18 cellular contexts compared by ENCODE assay signal in genomic region chr18:9647496-9648323, GRCh38. TPM values are rescaled to one million over a fixed set of nuclear protein-coding genes. Genes with fewer than 3 reads are reported as not detected.
DNase-seq lines count a peak whose midpoint lies in the region; ATAC-seq, FAIRE-seq and TF ChIP-seq lines count a peak whose summit lies in the region.
"Had no signal": no experiment of that assay in that cellular context is flagged by ENCODE, and none has a peak within 500 bp of the region (broad histone marks: within the 10 kb centered on the region; RNA-seq: fewer than 3 reads in every experiment).

No MANE protein-coding gene starts in this region.

- H3K27me3 ChIP-seq in PC-3 (ENCODE audit: low read length), result no peaks in the 10 kb centered on the region
- no peaks in the 10 kb centered on the region for H3K27me3 ChIP-seq in H1 (replicated peaks in 1 of 4; ENCODE audit: control insufficient read depth in 3 of 4, extremely low read depth in 1 of 4, insufficient read depth in 3 of 4, low read length in 3 of 4)
- H3K27me3 ChIP-seq: BLaER1, heart left ventricle had no signal

- H3K23me2 ChIP-seq in H1 (ENCODE audit: low read depth, low read length), result no peaks in the 10 kb centered on the region

- H3K79me2 ChIP-seq in PC-3 (ENCODE audit: low read length), result no peaks in the 10 kb centered on the region
- H3K79me2 ChIP-seq in H1 (ENCODE audit: control insufficient read depth in 1 of 2, insufficient read depth in 2 of 2, low read length in 2 of 2), result no peaks in the 10 kb centered on the region

- H3K4me1 ChIP-seq in PC-3 (ENCODE audit: insufficient read depth, low read length), result peaks cover 43% of the 10 kb centered on the region
- H3K4me1 ChIP-seq in H1 (replicated peaks in 1 of 4; ENCODE audit: control insufficient read depth in 3 of 4, insufficient read depth in 4 of 4, low read length in 3 of 4), result peaks cover 0 to 5% (median 4%) of the 10 kb centered on the region in 4 experiments; a peak in 5 of 7 replicates
- H3K4me1 ChIP-seq: BLaER1 had no signal

- peak; percentile 9 for DNase-seq in Daoy (ENCODE audit: low read depth)
- peak; percentile 39 for DNase-seq in PC-3
- DNase-seq in H1 (ENCODE audit: low read depth in 1 of 2, low spot score in 2 of 2), result no peak
- DNase-seq in mesothelial cell of epicardium (ENCODE audit: low spot score in 2 of 2, unreplicated experiment in 2 of 2), result no peak
- DNase-seq in caudate nucleus (lab: John Stamatoyannopoulos, UW), result no peak
- DNase-seq in natural killer cell treated with Interleukin-12 subunit alpha and Interleukin-12 subunit beta and Interleukin-15 and Interleukin-18, amount 100 ng/mL, for 72 hours (ENCODE audit: low spot score), result no peak
- DNase-seq: activated CD4-positive, alpha-beta T cell treated with anti-CD3 and anti-CD28 coated beads for 48 hours; activated T-cell treated with anti-CD3 and anti-CD28 coated beads, Interleukin-2, amount 50 U/mL, for 24 hours; amygdala; heart left ventricle; left cardiac atrium; NCI-H1048; NCI-H2227 treated with DMSO at 0.1 percent for 48 hours; retina; stimulated activated CD4-positive, alpha-beta T cell treated with anti-CD3 and anti-CD28 coated beads, Interleukin-2, amount 100 ng/mL, for 48 hours had no signal

- ATAC-seq in PC-3 (no peak), HG03045 (IDR thresholded peaks at IDR 0.05; ENCODE audit: unreplicated experiment) (no peak), GM21381 (IDR thresholded peaks at IDR 0.05; ENCODE audit: unreplicated experiment) (no peak)
- ATAC-seq in natural killer cell treated with Interleukin-12 subunit alpha and Interleukin-12 subunit beta and Interleukin-15 and Interleukin-18, amount 100 ng/mL, for 72 hours, result no peak
- ATAC-seq: heart left ventricle, left cardiac atrium had no signal

- H2AK5ac ChIP-seq in H1 (ENCODE audit: low read depth, low read length), result no peak overlapping the region

- H3K79me1 ChIP-seq in H1 (ENCODE audit: low read depth, low read length), result no peaks in the 10 kb centered on the region

- H4K20me1 ChIP-seq in PC-3 (ENCODE audit: low read length), result no peaks in the 10 kb centered on the region
- H4K20me1 ChIP-seq in H1 (replicated peaks in 1 of 2; ENCODE audit: control insufficient read depth in 1 of 2, insufficient read depth in 2 of 2, low read length in 2 of 2), result no peaks in the 10 kb centered on the region
- H4K20me1 ChIP-seq: BLaER1 had no signal

- H3K4me3 Mint-ChIP-seq in mesothelial cell of epicardium, result no peak overlapping the region
- no peak overlapping the region for H3K4me3 Mint-ChIP-seq in natural killer cell treated with Interleukin-12 subunit alpha and Interleukin-12 subunit beta and Interleukin-15 and Interleukin-18, amount 100 ng/mL, for 72 hours
- H3K4me3 Mint-ChIP-seq: activated T-cell treated with anti-CD3 and anti-CD28 coated beads, Interleukin-2, amount 50 U/mL, for 24 hours had no signal

- no peak overlapping the region for H4K8ac ChIP-seq in H1 (ENCODE audit: extremely low read depth, insufficient read depth, low read length)

- no peak overlapping the region for H3K56ac ChIP-seq in H1 (replicated peaks; ENCODE audit: insufficient read length, low read depth, low read length)

- no peaks in the 10 kb centered on the region for H3K36me3 ChIP-seq in PC-3 (ENCODE audit: low read depth, low read length)
- H3K36me3 ChIP-seq in H1 (ENCODE audit: control insufficient read depth in 2 of 4, insufficient read depth in 4 of 4, low read length in 3 of 4), result no peaks in the 10 kb centered on the region
- H3K36me3 ChIP-seq: BLaER1, heart left ventricle had no signal

- 92% methylated on average over 8 of the region's 8 CpGs; no CpG with 5 or more reads in 1 of the 2 experiments for WGBS in H1 (ENCODE audit: extremely low coverage in 1 of 2, insufficient coverage in 1 of 2, insufficient read length in 1 of 2, insufficient replicate concordance in 2 of 2, low coverage in 1 of 2, low lambda C conversion rate in 2 of 2, missing lambda C conversion rate in 1 of 2), 2 experiments

- peaks cover 4% of the 10 kb centered on the region for H3F3A ChIP-seq in PC-3 (ENCODE audit: low read length, unreplicated experiment)

- H4K5ac ChIP-seq in H1 (ENCODE audit: insufficient read length, low read depth, low read length), result no peak overlapping the region

- H3K4me1 Mint-ChIP-seq in mesothelial cell of epicardium, result peaks cover 34% of the 10 kb centered on the region
- H3K4me1 Mint-ChIP-seq in natural killer cell treated with Interleukin-12 subunit alpha and Interleukin-12 subunit beta and Interleukin-15 and Interleukin-18, amount 100 ng/mL, for 72 hours (ENCODE audit: low read depth in 2 of 2), result no peaks in the 10 kb centered on the region

- no peak for TF ChIP-seq POLR2A in H1 (IDR thresholded peaks at IDR 0.05; ENCODE audit: control extremely low read depth in 1 of 2, low read depth in 2 of 2, low read length in 2 of 2)

- no peak overlapping the region for H3K23ac ChIP-seq in H1 (ENCODE audit: insufficient read length)

- no peak overlapping the region for H2BK120ac ChIP-seq in H1 (replicated peaks; ENCODE audit: low read depth, low read length)

- no peaks in the 10 kb centered on the region for H3K27me3 Mint-ChIP-seq in mesothelial cell of epicardium (ENCODE audit: low read depth)
- H3K27me3 Mint-ChIP-seq in natural killer cell treated with Interleukin-12 subunit alpha and Interleukin-12 subunit beta and Interleukin-15 and Interleukin-18, amount 100 ng/mL, for 72 hours, result peaks cover 6% of the 10 kb centered on the region in 2 donors
- H3K27me3 Mint-ChIP-seq: activated T-cell treated with anti-CD3 and anti-CD28 coated beads, Interleukin-2, amount 50 U/mL, for 24 hours had no signal

- no peak for TF ChIP-seq RAD21 in H1 (IDR thresholded peaks at IDR 0.05 in 1 of 2, conservative IDR thresholded peaks at IDR 0.05 in 1 of 2; ENCODE audit: low read depth in 2 of 2, low read length in 2 of 2)

- H3K9ac ChIP-seq in PC-3 (ENCODE audit: low read length) (peak overlapping the region; percentile 61), H1 (replicated peaks in 1 of 4; ENCODE audit: extremely low read depth in 1 of 4, low read depth in 3 of 4, low read length in 3 of 4) (no peak overlapping the region)
- H3K9ac ChIP-seq: BLaER1 had no signal

- H3K18ac ChIP-seq in H1 (ENCODE audit: extremely low read depth, low read length), result peak overlapping the region; percentile 54; the same call in 1 of the 2 replicates

- H3K27ac Mint-ChIP-seq in mesothelial cell of epicardium, result peak overlapping the region; percentile 93
- no peak overlapping the region for H3K27ac Mint-ChIP-seq in natural killer cell treated with Interleukin-12 subunit alpha and Interleukin-12 subunit beta and Interleukin-15 and Interleukin-18, amount 100 ng/mL, for 72 hours
- H3K27ac Mint-ChIP-seq: activated T-cell treated with anti-CD3 and anti-CD28 coated beads, Interleukin-2, amount 50 U/mL, for 24 hours had no signal

- intact Hi-C loops in PC-3 (cut with micrococcal nuclease), result no loop called here

- H2BK15ac ChIP-seq in H1 (ENCODE audit: low read length), result peak overlapping the region; percentile 83; the same call in 1 of the 2 replicates

- H3K4me3 ChIP-seq in PC-3 (ENCODE audit: low read length) (no peak overlapping the region), H1 (ENCODE audit: extremely low read depth in 1 of 4, insufficient read depth in 2 of 4, low read depth in 3 of 4, low read length in 4 of 4) (no peak overlapping the region)
- H3K4me3 ChIP-seq: BLaER1, heart left ventricle had no signal

- peak overlapping the region; percentile 43 for H3K4me2 ChIP-seq in PC-3 (ENCODE audit: low read length)
- H3K4me2 ChIP-seq in H1 (ENCODE audit: insufficient read depth in 1 of 2, low read depth in 2 of 2, low read length in 2 of 2), result no peak overlapping the region
- H3K4me2 ChIP-seq: BLaER1 had no signal

- H2AFZ ChIP-seq in PC-3 (ENCODE audit: low read length) (no peak overlapping the region), H1 (ENCODE audit: low read length) (0 out of 2 replicates have a peak overlapping the region, but pooled peaks have one; percentile 69)

- H3K9me3 ChIP-seq in PC-3 (ENCODE audit: low read length) (no peaks in the 10 kb centered on the region), H1 (ENCODE audit: insufficient read depth in 2 of 2, low read depth in 1 of 2, low read length in 1 of 2) (no peaks in the 10 kb centered on the region)
- H3K9me3 ChIP-seq: BLaER1 had no signal

- peak overlapping the region; percentile 76; the same call in 1 of the 2 replicates for H2BK20ac ChIP-seq in H1 (ENCODE audit: low read length)

- H3K9me2 ChIP-seq in PC-3 (replicated peaks; ENCODE audit: low read length), result no peaks in the 10 kb centered on the region

- H3K4ac ChIP-seq in H1 (replicated peaks; ENCODE audit: insufficient read length, low read depth, low read length), result no peak overlapping the region

- H3K36me3 Mint-ChIP-seq in mesothelial cell of epicardium, result no peaks in the 10 kb centered on the region
- no peaks in the 10 kb centered on the region for H3K36me3 Mint-ChIP-seq in natural killer cell treated with Interleukin-12 subunit alpha and Interleukin-12 subunit beta and Interleukin-15 and Interleukin-18, amount 100 ng/mL, for 72 hours

- H3K27ac ChIP-seq in PC-3 (ENCODE audit: low read length) (peak overlapping the region; percentile 84), H1 (ENCODE audit: low read depth, low read length) (no peak overlapping the region), caudate nucleus (ENCODE audit: low read depth, low read length) (no peak overlapping the region)
- H3K27ac ChIP-seq: BLaER1, heart left ventricle had no signal

- no peak for FAIRE-seq in H1 (lab: Jason Lieb, UNC)

- H3K9me3 Mint-ChIP-seq in mesothelial cell of epicardium, result peaks cover under 1% of the 10 kb centered on the region
- no peaks in the 10 kb centered on the region for H3K9me3 Mint-ChIP-seq in natural killer cell treated with Interleukin-12 subunit alpha and Interleukin-12 subunit beta and Interleukin-15 and Interleukin-18, amount 100 ng/mL, for 72 hours
- H3K9me3 Mint-ChIP-seq: activated T-cell treated with anti-CD3 and anti-CD28 coated beads, Interleukin-2, amount 50 U/mL, for 24 hours had no signal

- peak overlapping the region; percentile 68 for H4K91ac ChIP-seq in H1 (replicated peaks; ENCODE audit: insufficient read length, low read length)

- POLR2A ChIA-PET in PC-3 (lab: Charles Lee; ENCODE audit: unreplicated experiment) (interaction anchor here (0.5 to 1.0 kb wide), 3 partner anchors 10 to 39 kb away, joined by 5 to 7 read pairs (median 6); no protein-coding TSS in a partner anchor), H1 (lab: Charles Lee; ENCODE audit: partially characterized antibody) (no interaction called here)

- TSS peak; percentile 37 for BruUV-seq in PC-3 (replicated peaks; lab: Mats Ljungman, UMichigan)

- peak overlapping the region; percentile 96 for H2BK12ac ChIP-seq in H1 (ENCODE audit: low read depth, low read length)

- peak overlapping the region; percentile 71 for H3K14ac ChIP-seq in H1 (ENCODE audit: insufficient read length)

- CTCF ChIA-PET in PC-3 (lab: Charles Lee), result interaction anchor here (1.2 to 1.4 kb wide), 2 partner anchors 10 to 72 kb away, joined by 4 read pairs; no protein-coding TSS in a partner anchor
- CTCF ChIA-PET in H1 (lab: Charles Lee; ENCODE audit: partially characterized antibody), result interaction anchor here (0.6 to 1.3 kb wide), 4 partner anchors 21 to 131 kb away, joined by 3 to 4 read pairs (median 4); no protein-coding TSS in a partner anchor

- no peak for TF ChIP-seq CTCF in PC-3 (conservative IDR thresholded peaks at IDR 0.05; ENCODE audit: low read depth, low read length)
- TF ChIP-seq CTCF in H1 (IDR thresholded peaks at IDR 0.05; ENCODE audit: control extremely low read depth in 1 of 3, insufficient read depth in 1 of 3, low read depth in 1 of 3, low read length in 3 of 3), result no peak
- no peak for TF ChIP-seq CTCF in mesothelial cell of epicardium (IDR thresholded peaks at IDR 0.05; ENCODE audit: unreplicated experiment)

- 0 out of 2 replicates have a peak overlapping the region, but pooled peaks have one; percentile 44 for H2BK5ac ChIP-seq in H1 (ENCODE audit: low read depth, low read length)

- TF ChIP-seq EP300 in H1 (IDR thresholded peaks at IDR 0.05; ENCODE audit: borderline replicate concordance in 1 of 2, low read depth in 2 of 2, low read length in 2 of 2), result no peak

RNA-seq across cellular contexts. Expression of gene PPP4R1, which starts 33.4 kb away (rescaled TPM):
- total RNA-seq in Daoy (2014; rRNA removed; shearing (Covaris generic)), result 31.0 and 43.8 TPM in 2 replicates
- total RNA-seq in PC-3 (2014; rRNA removed) (154 and 185 TPM in 2 replicates), mesothelial cell of epicardium (112 to 116 TPM (median 115 TPM) in 3 replicates)
- 96.1 and 108 TPM in 2 replicates for total RNA-seq in H1 (2021; fragmentation: NEBNext Ultra II Directional; extraction: Animal tissue kit (Norgen Biotek cat#: 25700))
- polyA plus RNA-seq in H1 (2011; rRNA removed), result 59.6 and 67.4 TPM in 2 replicates
- 76.0 TPM for polyA plus RNA-seq in H1 (2011; cell fraction: cytosol; rRNA removed)
- 152 TPM for polyA plus RNA-seq in H1 (2011; cell fraction: nucleus; rRNA removed)
- 54.4 to 75.8 TPM (median 62.2 TPM) in 4 replicates for polyA plus RNA-seq in H1 (2012, experiment 1 of 2)
- polyA plus RNA-seq in H1 (2012, experiment 2 of 2), result 9.7 TPM
- polyA plus RNA-seq in H1 (2013, experiment 1 of 2), result 66.9 TPM
- polyA plus RNA-seq in H1 (2013, experiment 2 of 2), result 63.2 TPM
- 186 and 237 TPM in 2 replicates for polyA minus RNA-seq in H1 (2011; rRNA and poly(A)+ RNA removed)
- polyA minus RNA-seq in H1 (2011; cell fraction: cytosol; rRNA and poly(A)+ RNA removed), result 55.3 TPM
- 133 TPM for polyA minus RNA-seq in H1 (2011; cell fraction: nucleus; rRNA and poly(A)+ RNA removed)
- total RNA-seq in natural killer cell treated with Interleukin-12 subunit alpha and Interleukin-12 subunit beta and Interleukin-15 and Interleukin-18, amount 100 ng/mL, for 72 hours, result 10 to 100 TPM; 53.9 to 65.5 TPM

Comparison
In these comparisons a context has a peak if more than half of its experiments do, and no peak if none do; other contexts are left out.
1. DNase-seq: peak in Daoy (single experiment) and PC-3 (single experiment); none in H1 (0 of 2), mesothelial cell of epicardium (0 of 2), caudate nucleus (0 of 61) and natural killer cell treated with Interleukin-12 subunit alpha and Interleukin-12 subunit beta and Interleukin-15 and Interleukin-18, amount 100 ng/mL, for 72 hours (single experiment).